In genomic region chr4:78169728-78170127, GRCh38 we compare ENCODE assay signal across 1 cellular context.
TF ChIP-seq lines count a peak whose summit lies in the region.

No MANE protein-coding gene starts in this region.

TF ChIP-seq in K562, 482 proteins besides CTCF, POLR2A, EP300 and RAD21:
- TF ChIP-seq, protein P1, sequence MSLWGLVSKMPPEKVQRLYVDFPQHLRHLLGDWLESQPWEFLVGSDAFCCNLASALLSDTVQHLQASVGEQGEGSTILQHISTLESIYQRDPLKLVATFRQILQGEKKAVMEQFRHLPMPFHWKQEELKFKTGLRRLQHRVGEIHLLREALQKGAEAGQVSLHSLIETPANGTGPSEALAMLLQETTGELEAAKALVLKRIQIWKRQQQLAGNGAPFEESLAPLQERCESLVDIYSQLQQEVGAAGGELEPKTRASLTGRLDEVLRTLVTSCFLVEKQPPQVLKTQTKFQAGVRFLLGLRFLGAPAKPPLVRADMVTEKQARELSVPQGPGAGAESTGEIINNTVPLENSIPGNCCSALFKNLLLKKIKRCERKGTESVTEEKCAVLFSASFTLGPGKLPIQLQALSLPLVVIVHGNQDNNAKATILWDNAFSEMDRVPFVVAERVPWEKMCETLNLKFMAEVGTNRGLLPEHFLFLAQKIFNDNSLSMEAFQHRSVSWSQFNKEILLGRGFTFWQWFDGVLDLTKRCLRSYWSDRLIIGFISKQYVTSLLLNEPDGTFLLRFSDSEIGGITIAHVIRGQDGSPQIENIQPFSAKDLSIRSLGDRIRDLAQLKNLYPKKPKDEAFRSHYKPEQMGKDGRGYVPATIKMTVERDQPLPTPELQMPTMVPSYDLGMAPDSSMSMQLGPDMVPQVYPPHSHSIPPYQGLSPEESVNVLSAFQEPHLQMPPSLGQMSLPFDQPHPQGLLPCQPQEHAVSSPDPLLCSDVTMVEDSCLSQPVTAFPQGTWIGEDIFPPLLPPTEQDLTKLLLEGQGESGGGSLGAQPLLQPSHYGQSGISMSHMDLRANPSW (CRISPR knock-in tag; IDR thresholded peaks at IDR 0.05) = no peak
- TF ChIP-seq RBM25 (IDR thresholded peaks at IDR 0.05; ENCODE audit: low read depth, low read length, severe bottlenecking) (peak; percentile 70), SNIP1 (IDR thresholded peaks at IDR 0.05; ENCODE audit: low read depth) (no peak)
TF ChIP-seq in K562: peak in this region for 1.
